Comparison of ENCODE assay signal across 1 cellular context in genomic region chr13:72781461-72782439, GRCh38.
TF ChIP-seq lines count a peak whose summit lies in the region.

TSS of gene DIS3 (minus strand) at chr13:72781900. CDS start at chr13:72781832, 68 bp downstream.
TSS of gene PIBF1 (plus strand) at chr13:72782133. CDS start at chr13:72783470, 1,337 bp downstream.

TF ChIP-seq in GM12878, 131 proteins besides CTCF, POLR2A, EP300 and RAD21 (continued from another document and continues in another):
- no peak for TF ChIP-seq REST (IDR thresholded peaks at IDR 0.05; ENCODE audit: low read depth, low read length)
- peak; percentile 28; the same call in 1 of the 2 replicates for TF ChIP-seq YY1 (IDR thresholded peaks at IDR 0.05; ENCODE audit: low read depth, low read length)
- peak; percentile 71; the same call in 1 of the 2 replicates for TF ChIP-seq RELB (IDR thresholded peaks at IDR 0.05; ENCODE audit: low read depth)
- no peak for TF ChIP-seq SKIL (IDR thresholded peaks at IDR 0.05; ENCODE audit: low read depth, poor library complexity, severe bottlenecking)
- no peak for TF ChIP-seq JUNB (IDR thresholded peaks at IDR 0.05)
- TF ChIP-seq ZNF24 (IDR thresholded peaks at IDR 0.05): no peak
- TF ChIP-seq SUPT20H (IDR thresholded peaks at IDR 0.05; ENCODE audit: borderline replicate concordance, control insufficient read depth, low read depth, low read length): no peak
- TF ChIP-seq EZH2 (IDR thresholded peaks at IDR 0.05; ENCODE audit: borderline replicate concordance, control insufficient read depth, low read depth, low read length): no peak
- no peak for TF ChIP-seq TCF3 (IDR thresholded peaks at IDR 0.05; ENCODE audit: borderline replicate concordance, insufficient read depth, low read depth, low read length)
- peak; percentile 75; the same call in 1 of the 2 replicates for TF ChIP-seq LARP7 (IDR thresholded peaks at IDR 0.05)
- TF ChIP-seq ZBTB4 (CRISPR knock-in tag; IDR thresholded peaks at IDR 0.05): no peak
- peak; percentile 88 for TF ChIP-seq MXI1 (IDR thresholded peaks at IDR 0.05; ENCODE audit: low read depth, low read length)
- peak; percentile 82 for TF ChIP-seq HDGF (IDR thresholded peaks at IDR 0.05)
- peak; percentile 65 for TF ChIP-seq SP1 (IDR thresholded peaks at IDR 0.05; ENCODE audit: low read depth, low read length)
- no peak for TF ChIP-seq NFYA (IDR thresholded peaks at IDR 0.05; ENCODE audit: borderline replicate concordance, low read depth, low read length)
- TF ChIP-seq RCOR1 (conservative IDR thresholded peaks at IDR 0.05; ENCODE audit: low read depth, low read length): peak; percentile 78; the same call in 1 of the 2 replicates
- TF ChIP-seq TARDBP (IDR thresholded peaks at IDR 0.05; ENCODE audit: borderline replicate concordance): peak; percentile 21; the same call in 1 of the 2 replicates
- TF ChIP-seq CEBPZ (IDR thresholded peaks at IDR 0.05; ENCODE audit: low read depth, low read length): no peak
- no peak for TF ChIP-seq TCF7 (IDR thresholded peaks at IDR 0.05; ENCODE audit: borderline replicate concordance)
- TF ChIP-seq MEF2B (IDR thresholded peaks at IDR 0.05; ENCODE audit: partially characterized antibody, poor library complexity, severe bottlenecking): peak; percentile 53
- peak; percentile 93 for TF ChIP-seq GABPA (IDR thresholded peaks at IDR 0.05; ENCODE audit: low read depth)
- peak; percentile 93 for TF ChIP-seq BMI1 (IDR thresholded peaks at IDR 0.05; ENCODE audit: borderline replicate concordance)
- TF ChIP-seq BCL3 (IDR thresholded peaks at IDR 0.05; ENCODE audit: borderline replicate concordance, insufficient read depth, low read depth, low read length, poor library complexity, severe bottlenecking): no peak
- peak; percentile 80; the same call in 1 of the 2 replicates for TF ChIP-seq ELK1 (IDR thresholded peaks at IDR 0.05; ENCODE audit: low read depth, low read length)
- no peak for TF ChIP-seq ZBTB33 (IDR thresholded peaks at IDR 0.05)
- TF ChIP-seq IRF3 (IDR thresholded peaks at IDR 0.05): no peak
- no peak for TF ChIP-seq ZBED1 (IDR thresholded peaks at IDR 0.05; ENCODE audit: borderline replicate concordance)
- peak; percentile 37; the same call in 1 of the 2 replicates for TF ChIP-seq RFX5 (IDR thresholded peaks at IDR 0.05; ENCODE audit: low read depth, low read length)
